Comparison of ENCODE assay signal across 14 cellular contexts in genomic region chr3:195069501-195070251, GRCh38.
"Had no signal": no experiment of that assay in that cellular context is flagged by ENCODE, and none has a peak within 500 bp of the region (broad histone marks: within the 10 kb centered on the region; RNA-seq: fewer than 3 reads in every experiment).

No MANE protein-coding gene starts in this region.

- H3K27me3 ChIP-seq: brain microvascular endothelial cell had no signal

- H3K27ac ChIP-seq: brain microvascular endothelial cell, RWPE1 had no signal

- DNase-seq: activated CD4-positive, alpha-beta T cell treated with anti-CD3 and anti-CD28 coated beads, Interleukin-2, amount 10 ng/mL, durations not matched to agents 24 days and 14 days; activated naive CD4-positive, alpha-beta T cell; activated T-cell treated with anti-CD3 and anti-CD28 coated beads, Interleukin-2, amount 50 U/mL, for 72 hours; amygdala; brain microvascular endothelial cell; cerebellar nuclear complex; dermis blood vessel endothelial cell; mesendoderm; stimulated activated CD4-positive, alpha-beta T cell treated with anti-CD3 and anti-CD28 coated beads, Interleukin-4, amount 100 ng/mL, for 4 hours; stimulated activated naive CD8-positive, alpha-beta T cell treated with anti-CD3 and anti-CD28 coated beads, Interleukin-15, amount 100 ng/mL, for 72 hours; T-cell; T1000 had no signal

- ATAC-seq: activated T-cell treated with anti-CD3 and anti-CD28 coated beads, Interleukin-2, amount 50 U/mL, for 72 hours; left lobe of liver; stimulated activated naive CD8-positive, alpha-beta T cell treated with anti-CD3 and anti-CD28 coated beads, Interleukin-15, amount 100 ng/mL, for 72 hours; T-cell had no signal
